ENCODE assay signal across 14 cellular contexts in genomic region chr1:109989656-109990653, GRCh38. TPM values are rescaled to one million over a fixed set of nuclear protein-coding genes. Genes with fewer than 3 reads are reported as not detected.
A peak's percentile ranks its signal among the peaks of the same experiment; 100 is the strongest.
DNase-seq lines count a peak whose midpoint lies in the region; ATAC-seq and TF ChIP-seq lines count a peak whose summit lies in the region.
"Had no signal": no experiment of that assay in that cellular context is flagged by ENCODE, and none has a peak within 500 bp of the region (broad histone marks: within the 10 kb centered on the region; RNA-seq: fewer than 3 reads in every experiment).

No MANE protein-coding gene starts in this region.

- H3K4me3 ChIP-seq in A673 (ENCODE audit: low read depth, low read length, poor library complexity, severe bottlenecking) (no peak overlapping the region), body of pancreas (no peak overlapping the region), BE2C (ENCODE audit: low read depth, low read length) (no peak overlapping the region)
- H3K4me3 ChIP-seq: ascending aorta, skin epidermis, upper lobe of left lung had no signal

- 64 to 67% methylated on average over 9 of the region's 9 CpGs for WGBS in body of pancreas, 2 donors

- DNase-seq in A673 (ENCODE audit: low spot score) (no peak), Kasumi-1 (lab: John Stamatoyannopoulos, UW) (peak; percentile 29 to 41), body of pancreas (no peak), medulla oblongata (ENCODE audit: extremely low spot score) (peak; percentile 60), occipital lobe (lab: John Stamatoyannopoulos, UW) (no peak), BE2C (no peak)
- DNase-seq: hypothalamus, NCI-H2171 treated with DMSO at 0.1 percent for 48 hours, upper lobe of left lung had no signal

- POLR2A ChIA-PET in A673 (lab: Charles Lee; ENCODE audit: low non-redundant PET): no interaction called here

- TF ChIP-seq CTCF in A673 (conservative IDR thresholded peaks at IDR 0.05; ENCODE audit: low read depth, low read length) (no peak), body of pancreas (IDR thresholded peaks at IDR 0.05) (no peak), BE2C (IDR thresholded peaks at IDR 0.05; ENCODE audit: low read depth, low read length) (no peak)

- H3K36me3 ChIP-seq in A673 (ENCODE audit: insufficient read depth, low read length, poor library complexity, severe bottlenecking) (no peaks in the 10 kb centered on the region), body of pancreas (replicated peaks in 1 of 2; ENCODE audit: insufficient read depth in 1 of 2, low read depth in 2 of 2) (no peaks in the 10 kb centered on the region), BE2C (peaks cover 5% of the 10 kb centered on the region)
- H3K36me3 ChIP-seq: ascending aorta, upper lobe of left lung had no signal

- TF ChIP-seq POLR2A in body of pancreas (IDR thresholded peaks at IDR 0.05): no peak

- H3K9me3 ChIP-seq in A673 (ENCODE audit: low read depth, low read length, poor library complexity, severe bottlenecking) (no peaks in the 10 kb centered on the region), body of pancreas (no peaks in the 10 kb centered on the region), BE2C (no peaks in the 10 kb centered on the region)
- H3K9me3 ChIP-seq: ascending aorta, upper lobe of left lung had no signal

- ATAC-seq in body of pancreas (no peak), GM21447 (IDR thresholded peaks at IDR 0.05; ENCODE audit: unreplicated experiment) (no peak), HG02870 (IDR thresholded peaks at IDR 0.05; ENCODE audit: unreplicated experiment) (no peak)

- no TSS peak for BruUV-seq in A673 (replicated peaks; lab: Mats Ljungman, UMichigan)

- CTCF ChIA-PET in A673 (lab: Charles Lee): no interaction called here

- intact Hi-C loops in A673 (cut with micrococcal nuclease; ENCODE audit: unreplicated experiment) (loop anchor here (5.0 kb wide), 1 partner anchor 348 kb away; no protein-coding TSS in a partner anchor), body of pancreas (cut with DNase I) (loop anchor here (10.0 kb wide), 1 partner anchor 355 kb away; no protein-coding TSS in a partner anchor)

- peaks cover 32% of the 10 kb centered on the region for H3K4me1 ChIP-seq in A673 (ENCODE audit: insufficient read depth, low read length, poor library complexity, severe bottlenecking)
- peaks cover 73% of the 10 kb centered on the region for H3K4me1 ChIP-seq in body of pancreas
- peaks cover 11% of the 10 kb centered on the region for H3K4me1 ChIP-seq in BE2C

- no peaks in the 10 kb centered on the region for H3K27me3 ChIP-seq in A673 (replicated peaks; ENCODE audit: insufficient read depth, low read depth, low read length, poor library complexity)
- H3K27me3 ChIP-seq in body of pancreas: no peaks in the 10 kb centered on the region
- H3K27me3 ChIP-seq in BE2C: no peaks in the 10 kb centered on the region
- H3K27me3 ChIP-seq: ascending aorta, upper lobe of left lung had no signal

- H3K27ac ChIP-seq in A673 (ENCODE audit: low read depth, low read length, poor library complexity, severe bottlenecking) (peak overlapping the region; percentile 53), body of pancreas (peak overlapping the region; percentile 4 to 60 (median 40))
- H3K27ac ChIP-seq: ascending aorta, skin epidermis, VCaP had no signal

RNA-seq across cellular contexts. Expression of gene AHCYL1, which starts 5.4 kb away (rescaled TPM):
- total RNA-seq in A673 (2021): 89.6 and 107 TPM in 2 replicates
- 10 to 100 TPM; 38.4 to 61.6 TPM for total RNA-seq in body of pancreas
- total RNA-seq in occipital lobe: 26.4 TPM
- 69.6 TPM for polyA plus RNA-seq in BE2C (2012; ENCODE audit: insufficient read depth, insufficient read length, low read depth)

RNA-seq across cellular contexts. Expression of gene STRIP1, which starts 44.5 kb away (rescaled TPM):
- total RNA-seq in A673 (2021): 57.7 and 59.6 TPM in 2 replicates
- 10 to 100 TPM; 22.7 to 24.1 TPM for total RNA-seq in body of pancreas
- total RNA-seq in occipital lobe: 102 TPM
- 49.2 TPM for polyA plus RNA-seq in BE2C (2012; ENCODE audit: insufficient read depth, insufficient read length, low read depth)

Comparison
In these comparisons a context has a peak if more than half of its experiments do, and no peak if none do; other contexts are left out.
1. DNase-seq: peak in Kasumi-1 (2 of 2) and medulla oblongata (single experiment); none in A673 (single experiment), body of pancreas (0 of 4), occipital lobe (single experiment) and BE2C (single experiment).